9 cellular contexts compared by ENCODE assay signal in the genomic region with DNA sequence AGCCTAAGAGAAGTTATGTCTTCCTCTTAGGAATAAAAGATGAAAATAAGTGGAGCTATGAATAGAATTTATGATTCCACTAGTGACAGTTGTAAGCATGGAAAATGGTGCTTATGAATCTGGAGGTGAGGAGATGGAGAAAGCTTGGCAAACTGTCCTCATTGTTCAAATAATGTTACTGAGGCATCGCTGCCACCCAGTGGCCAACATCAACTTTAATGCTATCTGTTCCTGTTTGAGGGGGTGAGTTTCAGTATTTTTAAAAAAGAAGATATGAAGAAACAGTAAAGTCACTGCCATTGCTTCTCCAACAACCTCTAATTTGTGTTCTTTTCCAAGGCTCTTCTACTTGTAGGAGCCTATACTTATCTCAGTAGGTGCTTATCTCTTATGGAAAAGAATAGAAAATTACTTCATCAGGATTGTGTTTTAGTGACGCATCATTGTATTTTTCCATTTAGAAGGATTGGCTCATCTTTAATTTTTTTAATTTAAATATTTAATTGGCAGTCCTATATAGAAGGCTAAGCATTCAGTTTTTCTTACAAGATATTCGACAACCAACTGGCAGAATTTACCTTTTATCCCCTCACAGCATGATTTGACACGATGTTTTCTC.
DNase-seq lines count a peak whose midpoint lies in the region; ATAC-seq and TF ChIP-seq lines count a peak whose summit lies in the region.
"Had no signal": no experiment of that assay in that cellular context is flagged by ENCODE, and none has a peak within 500 bp of the region (broad histone marks: within the 10 kb centered on the region; RNA-seq: fewer than 3 reads in every experiment).

No MANE protein-coding gene starts in this region.

- no peaks in the 10 kb centered on the region for H3K9me3 ChIP-seq in fibroblast of lung (ENCODE audit: control insufficient read depth, insufficient read depth, low read depth, low read length)
- H3K9me3 ChIP-seq in neural cell (ENCODE audit: low read length): no peaks in the 10 kb centered on the region

- H3K4me3 Mint-ChIP-seq in HFFc6 (no peak overlapping the region), activated B cell treated with CpG ODN at 0.5 μM for 24 hours (no peak overlapping the region)
- H3K4me3 Mint-ChIP-seq: effector memory CD8-positive, alpha-beta T cell had no signal

- no peak for TF ChIP-seq EP300 in neural cell (conservative IDR thresholded peaks at IDR 0.05; ENCODE audit: poor library complexity, severe bottlenecking)

- no peak overlapping the region for H3K27ac ChIP-seq in fibroblast of lung (ENCODE audit: insufficient read depth, low read length)
- no peak overlapping the region for H3K27ac ChIP-seq in neural cell (ENCODE audit: low read length)

- no peaks in the 10 kb centered on the region for H3K9me2 ChIP-seq in neural cell (ENCODE audit: insufficient read depth, low read length)

- H3K4me2 ChIP-seq in fibroblast of lung (ENCODE audit: extremely low read depth, insufficient read depth, low read length) (no peak overlapping the region), neural cell (ENCODE audit: low read length) (no peak overlapping the region)

- no peak overlapping the region for H3K27ac Mint-ChIP-seq in HFFc6
- no peak overlapping the region for H3K27ac Mint-ChIP-seq in activated B cell treated with CpG ODN at 0.5 μM for 24 hours
- H3K27ac Mint-ChIP-seq: effector memory CD8-positive, alpha-beta T cell had no signal

- H3K36me3 ChIP-seq in fibroblast of lung (ENCODE audit: control insufficient read depth, insufficient read depth, low read length): no peaks in the 10 kb centered on the region
- no peaks in the 10 kb centered on the region for H3K36me3 ChIP-seq in neural cell (ENCODE audit: insufficient read depth, low read length)

- intact Hi-C loops in activated B cell treated with CpG ODN at 0.5 μM for 24 hours (cut with micrococcal nuclease): loop anchor here (1.0 kb wide), 6 partner anchors 50 to 1106 kb away; no protein-coding TSS in a partner anchor

- no peaks in the 10 kb centered on the region for H4K20me1 ChIP-seq in fibroblast of lung (ENCODE audit: control insufficient read depth, extremely low read depth, insufficient read depth, low read length)
- no peaks in the 10 kb centered on the region for H4K20me1 ChIP-seq in neural cell (ENCODE audit: insufficient read depth)

- H3K9ac ChIP-seq in fibroblast of lung (ENCODE audit: insufficient read depth, low read length) (no peak overlapping the region), neural cell (ENCODE audit: low read length) (no peak overlapping the region)

- POLR2A ChIA-PET in activated B cell treated with CpG ODN at 0.5 μM for 24 hours (lab: Charles Lee): interaction anchor here (0.5 kb wide), 1 partner anchor 59 kb away, joined by 3 read pairs; no protein-coding TSS in a partner anchor

- H3K9me3 Mint-ChIP-seq in HFFc6 (no peaks in the 10 kb centered on the region), activated B cell treated with CpG ODN at 0.5 μM for 24 hours (no peaks in the 10 kb centered on the region)
- H3K9me3 Mint-ChIP-seq: effector memory CD8-positive, alpha-beta T cell had no signal

- no peaks in the 10 kb centered on the region for H3F3A ChIP-seq in neural cell (ENCODE audit: insufficient read depth, low read length, poor library complexity, severe bottlenecking)

- H3K4me3 ChIP-seq in fibroblast of lung (replicated peaks in 1 of 4; ENCODE audit: control extremely low read depth in 1 of 4, insufficient read depth in 1 of 4, low read depth in 3 of 4, low read length in 4 of 4) (no peak overlapping the region), neural cell (ENCODE audit: low read length) (no peak overlapping the region)

- peaks cover 6% of the 10 kb centered on the region; the same call in 1 of the 2 replicates for H3K27me3 Mint-ChIP-seq in HFFc6 (ENCODE audit: insufficient read depth)
- no peaks in the 10 kb centered on the region for H3K27me3 Mint-ChIP-seq in activated B cell treated with CpG ODN at 0.5 μM for 24 hours

- CTCF ChIA-PET in activated B cell treated with CpG ODN at 0.5 μM for 24 hours (lab: Charles Lee): interaction anchor here (0.6 to 4.0 kb wide), 19 partner anchors 10 to 502 kb away, joined by 3 to 33 read pairs (median 5); no protein-coding TSS in a partner anchor

- H3K4me1 Mint-ChIP-seq in HFFc6 (ENCODE audit: low read depth) (no peaks in the 10 kb centered on the region), activated B cell treated with CpG ODN at 0.5 μM for 24 hours (no peaks in the 10 kb centered on the region)

- H2AFZ ChIP-seq in fibroblast of lung (ENCODE audit: low read length): no peak overlapping the region
- no peak overlapping the region for H2AFZ ChIP-seq in neural cell (ENCODE audit: low read depth, low read length)

- H3K36me3 Mint-ChIP-seq in HFFc6 (ENCODE audit: low read depth) (no peaks in the 10 kb centered on the region), activated B cell treated with CpG ODN at 0.5 μM for 24 hours (ENCODE audit: low read depth) (no peaks in the 10 kb centered on the region)

- TF ChIP-seq CTCF in HFFc6 (IDR thresholded peaks at IDR 0.05) (peak; percentile 78), activated B cell treated with CpG ODN at 0.5 μM for 24 hours (IDR thresholded peaks at IDR 0.05) (no peak), fibroblast of lung (conservative IDR thresholded peaks at IDR 0.05 in 1 of 2, IDR thresholded peaks at IDR 0.05 in 1 of 2; ENCODE audit: low read depth in 1 of 2, low read length in 2 of 2) (peak; percentile 59 to 60), neural cell (IDR thresholded peaks at IDR 0.05; ENCODE audit: poor library complexity, severe bottlenecking) (peak; percentile 63)

- H3K27me3 ChIP-seq in fibroblast of lung (ENCODE audit: control insufficient read depth, insufficient read depth, low read length) (no peaks in the 10 kb centered on the region), neural cell (ENCODE audit: insufficient read depth, low read depth, low read length) (no peaks in the 10 kb centered on the region)

- H3K4me1 ChIP-seq in fibroblast of lung (ENCODE audit: control insufficient read depth, extremely low read depth, insufficient read depth, low read length): no peaks in the 10 kb centered on the region

- peak; percentile 52 for ATAC-seq in activated B cell treated with CpG ODN at 0.5 μM for 24 hours (ENCODE audit: low read depth)
- ATAC-seq: effector memory CD8-positive, alpha-beta T cell had no signal

- DNase-seq in activated gamma-delta T cell treated with Interleukin-2 at 50 U/mL for 16 hours (peak; percentile 7), activated gamma-delta T cell (lab: John Stamatoyannopoulos, UW) (no peak), HFFc6 (peak; percentile 47), NCI-H1694 (lab: John Stamatoyannopoulos, UW) (peak; percentile 26), activated B cell treated with CpG ODN at 0.5 μM for 24 hours (no peak), fibroblast of lung (ENCODE audit: low read depth in 2 of 2) (peak; percentile 45 to 75), NCI-H2227 treated with DMSO at 0.1 percent for 48 hours (lab: John Stamatoyannopoulos, UW) (no peak)

- peak; percentile 65 for TF ChIP-seq RAD21 in neural cell (conservative IDR thresholded peaks at IDR 0.05)

- H3K79me2 ChIP-seq in fibroblast of lung (ENCODE audit: control insufficient read depth, insufficient read depth, low read length) (no peaks in the 10 kb centered on the region), neural cell (replicated peaks; ENCODE audit: insufficient read depth, low read length) (no peaks in the 10 kb centered on the region)

TF ChIP-seq in neural cell, 6 proteins besides CTCF, POLR2A, EP300 and RAD21:
- peak; percentile 64 for TF ChIP-seq SMC3 (conservative IDR thresholded peaks at IDR 0.05; ENCODE audit: poor library complexity)
- no peak for TF ChIP-seq EZH2 (IDR thresholded peaks at IDR 0.05; ENCODE audit: borderline replicate concordance, insufficient read depth, low read length, poor library complexity, severe bottlenecking)

Comparison
In these comparisons a context has a peak if more than half of its experiments do, and no peak if none do; other contexts are left out.
1. DNase-seq: peak in activated gamma-delta T cell treated with Interleukin-2 at 50 U/mL for 16 hours (single experiment), HFFc6 (single experiment), NCI-H1694 (single experiment) and fibroblast of lung (2 of 2); none in activated gamma-delta T cell (single experiment), activated B cell treated with CpG ODN at 0.5 μM for 24 hours (single experiment) and NCI-H2227 treated with DMSO at 0.1 percent for 48 hours (single experiment).